8 cellular contexts compared by ENCODE assay signal in the genomic region with DNA sequence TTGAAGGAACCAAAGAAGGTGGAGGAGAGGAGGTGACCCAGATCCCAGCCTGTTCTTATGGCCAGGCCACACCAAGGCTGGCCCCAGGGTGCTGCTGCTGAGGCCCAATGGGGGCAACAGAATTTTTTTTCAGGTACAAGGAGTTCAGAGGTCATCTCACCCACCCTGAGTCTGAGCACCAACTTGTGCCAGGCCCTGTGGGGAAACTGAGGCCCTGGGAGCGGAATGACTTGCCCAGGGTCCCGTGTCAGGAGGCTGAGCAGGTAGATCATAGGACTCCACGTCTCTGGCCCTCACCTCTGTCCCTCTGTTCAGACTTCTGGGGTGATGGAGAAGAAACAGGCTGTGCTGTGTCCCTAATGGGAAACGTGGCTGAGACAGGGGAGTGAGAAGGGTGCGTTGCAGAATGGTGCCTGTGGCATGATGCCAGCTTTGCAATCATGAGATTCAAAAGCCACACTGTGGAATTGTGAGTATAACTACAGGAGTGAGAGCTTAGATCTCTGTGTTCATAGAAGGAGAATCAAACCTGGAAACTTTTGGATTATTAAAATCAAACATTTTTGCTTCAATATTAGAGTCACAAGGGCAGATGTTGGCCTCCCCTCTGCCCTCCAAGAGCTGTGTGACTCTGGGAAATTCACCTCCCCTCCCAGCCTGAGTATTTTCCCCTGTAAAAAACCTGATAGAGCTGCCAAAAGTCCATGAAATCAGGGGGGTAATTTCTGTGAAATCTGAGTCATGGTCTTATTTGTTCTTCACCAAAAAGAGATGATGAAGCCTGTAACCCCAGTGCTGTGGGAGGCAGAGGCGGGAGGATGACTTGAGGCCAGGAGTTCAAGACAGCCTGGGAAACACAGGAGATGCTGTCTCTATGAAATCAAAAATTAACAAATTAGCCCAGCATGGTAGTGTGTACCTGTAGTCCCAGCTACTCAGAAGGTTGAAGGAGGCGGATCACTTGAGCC. TPM values are rescaled to one million over a fixed set of nuclear protein-coding genes. Genes with fewer than 3 reads are reported as not detected.
DNase-seq lines count a peak whose midpoint lies in the region; ATAC-seq and TF ChIP-seq lines count a peak whose summit lies in the region.

No MANE protein-coding gene starts in this region.

- no peaks in the 10 kb centered on the region for H3K27me3 ChIP-seq in left ventricle myocardium inferior (ENCODE audit: low read depth)

- CTCF ChIA-PET in HEK293 (lab: Yijun Ruan, JAX): interaction anchor here (0.6 to 1.9 kb wide), 6 partner anchors 8 to 497 kb away, joined by 3 to 6 read pairs (median 4); no protein-coding TSS in a partner anchor
- CTCF ChIA-PET in GM10248 (lab: Yijun Ruan, JAX): interaction anchor here (0.9 to 5.7 kb wide), 5 partner anchors 11 to 33 kb away, joined by 3 to 46 read pairs (median 9); a partner anchor contains a TSS

- intact Hi-C loops in left ventricle myocardium inferior (cut with micrococcal nuclease): no loop called here

- H3K4me1 ChIP-seq in HEK293 (ENCODE audit: control insufficient read depth, insufficient read depth, low read length) (no peaks in the 10 kb centered on the region), left ventricle myocardium inferior (peaks cover 57% of the 10 kb centered on the region)

- H3K4me3 ChIP-seq in HEK293 (ENCODE audit: low read depth, low read length): no peak overlapping the region
- peak overlapping the region; percentile 67 for H3K4me3 ChIP-seq in left ventricle myocardium inferior

- POLR2A ChIA-PET in HEK293 (lab: Yijun Ruan, JAX): no interaction called here
- POLR2A ChIA-PET in GM10248 (lab: Yijun Ruan, JAX): interaction anchor here (0.5 to 1.4 kb wide), 3 partner anchors 11 to 60 kb away, joined by 3 to 6 read pairs (median 5); a partner anchor contains a TSS

- no peaks in the 10 kb centered on the region for H3K9me3 ChIP-seq in HEK293 (ENCODE audit: control insufficient read depth, insufficient read depth, low read depth, low read length)
- no peaks in the 10 kb centered on the region for H3K9me3 ChIP-seq in left ventricle myocardium inferior (replicated peaks)

- DNase-seq in activated T-cell treated with anti-CD3 and anti-CD28 coated beads for 4 hours: peak; percentile 53
- no peak for DNase-seq in left ventricle myocardium inferior
- DNase-seq in stimulated activated CD8-positive, alpha-beta memory T cell treated with anti-CD3 and anti-CD28 coated beads, Interleukin-15, amount 100 ng/mL, for 4 hours (ENCODE audit: low read depth in 2 of 2): peak; percentile 23 to 51
- DNase-seq in GM19238 (ENCODE audit: insufficient read length, low spot score): no peak
- DNase-seq in superior temporal gyrus (ENCODE audit: extremely low spot score): no peak
- DNase-seq in GM10248 (ENCODE audit: extremely low spot score): no peak

- H3K36me3 ChIP-seq in HEK293 (ENCODE audit: control insufficient read depth in 2 of 2, insufficient read depth in 1 of 2, low read length in 2 of 2): no peaks in the 10 kb centered on the region
- H3K36me3 ChIP-seq in left ventricle myocardium inferior: no peaks in the 10 kb centered on the region

- TF ChIP-seq CTCF in HEK293 (tag by site-specific recombination; IDR thresholded peaks at IDR 0.05): no peak
- no peak for TF ChIP-seq CTCF in left ventricle myocardium inferior (IDR thresholded peaks at IDR 0.05; ENCODE audit: borderline replicate concordance)
- no peak for TF ChIP-seq CTCF in GM10248 (IDR thresholded peaks at IDR 0.05; ENCODE audit: control extremely low read depth, extremely low read depth, low read depth, missing control alignments)

- ATAC-seq in GM21619 (IDR thresholded peaks at IDR 0.05; ENCODE audit: unreplicated experiment): no peak

- H3K27ac ChIP-seq in HEK293 (ENCODE audit: extremely low read depth, low read depth, low read length): no peak overlapping the region
- H3K27ac ChIP-seq in left ventricle myocardium inferior (replicated peaks): peak overlapping the region; percentile 96

TF ChIP-seq in HEK293, 187 proteins besides CTCF, POLR2A, EP300 and RAD21 (continues in another document):
- TF ChIP-seq ZNF341 (tag by site-specific recombination; IDR thresholded peaks at IDR 0.05; ENCODE audit: low read depth): no peak
- no peak for TF ChIP-seq TRIM28 (IDR thresholded peaks at IDR 0.05; ENCODE audit: borderline replicate concordance, low read length)
- TF ChIP-seq OVOL3 (tag by site-specific recombination; IDR thresholded peaks at IDR 0.05): no peak
- TF ChIP-seq, protein P1, sequence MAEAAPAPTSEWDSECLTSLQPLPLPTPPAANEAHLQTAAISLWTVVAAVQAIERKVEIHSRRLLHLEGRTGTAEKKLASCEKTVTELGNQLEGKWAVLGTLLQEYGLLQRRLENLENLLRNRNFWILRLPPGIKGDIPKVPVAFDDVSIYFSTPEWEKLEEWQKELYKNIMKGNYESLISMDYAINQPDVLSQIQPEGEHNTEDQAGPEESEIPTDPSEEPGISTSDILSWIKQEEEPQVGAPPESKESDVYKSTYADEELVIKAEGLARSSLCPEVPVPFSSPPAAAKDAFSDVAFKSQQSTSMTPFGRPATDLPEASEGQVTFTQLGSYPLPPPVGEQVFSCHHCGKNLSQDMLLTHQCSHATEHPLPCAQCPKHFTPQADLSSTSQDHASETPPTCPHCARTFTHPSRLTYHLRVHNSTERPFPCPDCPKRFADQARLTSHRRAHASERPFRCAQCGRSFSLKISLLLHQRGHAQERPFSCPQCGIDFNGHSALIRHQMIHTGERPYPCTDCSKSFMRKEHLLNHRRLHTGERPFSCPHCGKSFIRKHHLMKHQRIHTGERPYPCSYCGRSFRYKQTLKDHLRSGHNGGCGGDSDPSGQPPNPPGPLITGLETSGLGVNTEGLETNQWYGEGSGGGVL (tag by site-specific recombination; IDR thresholded peaks at IDR 0.05): peak; percentile 30; the same call in 1 of the 2 replicates
- no peak for TF ChIP-seq ZNF561 (tag by site-specific recombination; IDR thresholded peaks at IDR 0.05; ENCODE audit: borderline replicate concordance)
- TF ChIP-seq, protein P2, sequence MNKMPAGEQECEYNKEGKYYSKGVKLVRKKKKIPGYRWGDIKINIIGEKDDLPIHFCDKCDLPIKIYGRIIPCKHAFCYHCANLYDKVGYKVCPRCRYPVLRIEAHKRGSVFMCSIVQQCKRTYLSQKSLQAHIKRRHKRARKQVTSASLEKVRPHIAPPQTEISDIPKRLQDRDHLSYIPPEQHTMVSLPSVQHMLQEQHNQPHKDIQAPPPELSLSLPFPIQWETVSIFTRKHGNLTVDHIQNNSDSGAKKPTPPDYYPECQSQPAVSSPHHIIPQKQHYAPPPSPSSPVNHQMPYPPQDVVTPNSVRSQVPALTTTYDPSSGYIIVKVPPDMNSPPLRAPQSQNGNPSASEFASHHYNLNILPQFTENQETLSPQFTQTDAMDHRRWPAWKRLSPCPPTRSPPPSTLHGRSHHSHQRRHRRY (tag by site-specific recombination; IDR thresholded peaks at IDR 0.05): no peak
- TF ChIP-seq ZFHX2 (tag by site-specific recombination; conservative IDR thresholded peaks at IDR 0.05): peak; percentile 73
- TF ChIP-seq, protein P3, sequence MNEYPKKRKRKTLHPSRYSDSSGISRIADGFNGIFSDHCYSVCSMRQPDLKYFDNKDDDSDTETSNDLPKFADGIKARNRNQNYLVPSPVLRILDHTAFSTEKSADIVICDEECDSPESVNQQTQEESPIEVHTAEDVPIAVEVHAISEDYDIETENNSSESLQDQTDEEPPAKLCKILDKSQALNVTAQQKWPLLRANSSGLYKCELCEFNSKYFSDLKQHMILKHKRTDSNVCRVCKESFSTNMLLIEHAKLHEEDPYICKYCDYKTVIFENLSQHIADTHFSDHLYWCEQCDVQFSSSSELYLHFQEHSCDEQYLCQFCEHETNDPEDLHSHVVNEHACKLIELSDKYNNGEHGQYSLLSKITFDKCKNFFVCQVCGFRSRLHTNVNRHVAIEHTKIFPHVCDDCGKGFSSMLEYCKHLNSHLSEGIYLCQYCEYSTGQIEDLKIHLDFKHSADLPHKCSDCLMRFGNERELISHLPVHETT (tag by site-specific recombination; IDR thresholded peaks at IDR 0.05): no peak
- TF ChIP-seq ZNF621 (tag by site-specific recombination; IDR thresholded peaks at IDR 0.05): no peak
- TF ChIP-seq ZFP69B (tag by site-specific recombination; IDR thresholded peaks at IDR 0.05): no peak
- TF ChIP-seq, protein P4, sequence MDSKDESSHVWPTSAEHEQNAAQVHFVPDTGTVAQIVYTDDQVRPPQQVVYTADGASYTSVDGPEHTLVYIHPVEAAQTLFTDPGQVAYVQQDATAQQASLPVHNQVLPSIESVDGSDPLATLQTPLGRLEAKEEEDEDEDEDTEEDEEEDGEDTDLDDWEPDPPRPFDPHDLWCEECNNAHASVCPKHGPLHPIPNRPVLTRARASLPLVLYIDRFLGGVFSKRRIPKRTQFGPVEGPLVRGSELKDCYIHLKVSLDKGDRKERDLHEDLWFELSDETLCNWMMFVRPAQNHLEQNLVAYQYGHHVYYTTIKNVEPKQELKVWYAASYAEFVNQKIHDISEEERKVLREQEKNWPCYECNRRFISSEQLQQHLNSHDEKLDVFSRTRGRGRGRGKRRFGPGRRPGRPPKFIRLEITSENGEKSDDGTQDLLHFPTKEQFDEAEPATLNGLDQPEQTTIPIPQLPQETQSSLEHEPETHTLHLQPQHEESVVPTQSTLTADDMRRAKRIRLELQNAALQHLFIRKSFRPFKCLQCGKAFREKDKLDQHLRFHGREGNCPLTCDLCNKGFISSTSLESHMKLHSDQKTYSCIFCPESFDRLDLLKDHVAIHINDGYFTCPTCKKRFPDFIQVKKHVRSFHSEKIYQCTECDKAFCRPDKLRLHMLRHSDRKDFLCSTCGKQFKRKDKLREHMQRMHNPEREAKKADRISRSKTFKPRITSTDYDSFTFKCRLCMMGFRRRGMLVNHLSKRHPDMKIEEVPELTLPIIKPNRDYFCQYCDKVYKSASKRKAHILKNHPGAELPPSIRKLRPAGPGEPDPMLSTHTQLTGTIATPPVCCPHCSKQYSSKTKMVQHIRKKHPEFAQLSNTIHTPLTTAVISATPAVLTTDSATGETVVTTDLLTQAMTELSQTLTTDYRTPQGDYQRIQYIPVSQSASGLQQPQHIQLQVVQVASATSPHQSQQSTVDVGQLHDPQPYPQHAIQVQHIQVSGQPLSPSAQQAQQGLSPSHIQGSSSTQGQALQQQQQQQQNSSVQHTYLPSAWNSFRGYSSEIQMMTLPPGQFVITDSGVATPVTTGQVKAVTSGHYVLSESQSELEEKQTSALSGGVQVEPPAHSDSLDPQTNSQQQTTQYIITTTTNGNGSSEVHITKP (tag by site-specific recombination; IDR thresholded peaks at IDR 0.05): 0 out of 2 replicates have a peak, but pooled peaks have one; percentile 14
- no peak for TF ChIP-seq ZNF555 (tag by site-specific recombination; conservative IDR thresholded peaks at IDR 0.05)
- TF ChIP-seq ZNF501 (tag by site-specific recombination; IDR thresholded peaks at IDR 0.05): no peak
- TF ChIP-seq ZNF701 (tag by site-specific recombination; IDR thresholded peaks at IDR 0.05): no peak
- TF ChIP-seq ZNF677 (tag by site-specific recombination; IDR thresholded peaks at IDR 0.05): no peak
- no peak for TF ChIP-seq ZNF560 (tag by site-specific recombination; IDR thresholded peaks at IDR 0.05; ENCODE audit: borderline replicate concordance)

RNA-seq across cellular contexts. Expression of a gene that starts 0.9 kb away (rescaled TPM):
- 15.2 TPM for total RNA-seq in left ventricle myocardium inferior

RNA-seq across cellular contexts. Expression of a gene that starts 14.5 kb away (rescaled TPM):
- total RNA-seq in left ventricle myocardium inferior: 69.6 TPM

RNA-seq across cellular contexts. Expression of a gene that starts 52.2 kb away (rescaled TPM):
- total RNA-seq in left ventricle myocardium inferior: 4.7 TPM

Comparison
In these comparisons a context has a peak if more than half of its experiments do, and no peak if none do; other contexts are left out.
1. DNase-seq: peak in activated T-cell treated with anti-CD3 and anti-CD28 coated beads for 4 hours (single experiment) and stimulated activated CD8-positive, alpha-beta memory T cell treated with anti-CD3 and anti-CD28 coated beads, Interleukin-15, amount 100 ng/mL, for 4 hours (2 of 2); none in left ventricle myocardium inferior (single experiment), GM19238 (single experiment), superior temporal gyrus (single experiment) and GM10248 (single experiment).